Comparison of ENCODE assay signal across 19 cellular contexts in genomic region chr9:118962426-118962825, GRCh38.
DNase-seq lines count a peak whose midpoint lies in the region; ATAC-seq and TF ChIP-seq lines count a peak whose summit lies in the region.
"Had no signal": no experiment of that assay in that cellular context is flagged by ENCODE, and none has a peak within 500 bp of the region (broad histone marks: within the 10 kb centered on the region; RNA-seq: fewer than 3 reads in every experiment).

No MANE protein-coding gene starts in this region.

- TF ChIP-seq EP300 in SK-N-SH (IDR thresholded peaks at IDR 0.05; ENCODE audit: borderline replicate concordance in 1 of 2, low read depth in 1 of 2, low read length in 1 of 2): no peak

- DNase-seq in ACHN: peak; percentile 90
- DNase-seq in HK-2 (ENCODE audit: unreplicated experiment): peak; percentile 46
- peak; percentile 10 for DNase-seq in cerebellum (ENCODE audit: low spot score)
- DNase-seq in middle frontal gyrus (ENCODE audit: extremely low spot score, low spot score): peak; percentile 4
- DNase-seq in SK-N-SH: no peak
- DNase-seq in lower lobe of right lung: no peak
- DNase-seq: activated CD4-positive, alpha-beta T cell treated with anti-CD3 and anti-CD28 coated beads for 1 hour; CD4-positive, alpha-beta memory T cell; effector CD4-positive, alpha-beta T cell; hippocampal formation; left colon; NCI-H1436; NCI-H345; stimulated activated naive CD8-positive, alpha-beta T cell treated with anti-CD3 and anti-CD28 coated beads, Interleukin-15, amount 100 ng/mL, for 72 hours had no signal

- no peaks in the 10 kb centered on the region for H3K79me2 ChIP-seq in SK-N-SH (ENCODE audit: insufficient read depth)

- TF ChIP-seq CTCF in SK-N-SH (IDR thresholded peaks at IDR 0.05) (no peak), lower lobe of right lung (IDR thresholded peaks at IDR 0.05) (no peak)

- H3K4me2 ChIP-seq in SK-N-SH: no peak overlapping the region

- no peak overlapping the region for H3K9ac ChIP-seq in SK-N-SH

- H3K9me2 ChIP-seq in SK-N-SH: no peaks in the 10 kb centered on the region

- ATAC-seq in SK-N-SH treated with all-trans-retinoic acid at 6 μM for 48 hours: no peak
- ATAC-seq in HG02938 (IDR thresholded peaks at IDR 0.05; ENCODE audit: unreplicated experiment): no peak
- ATAC-seq in lower lobe of right lung: no peak
- ATAC-seq: left colon; stimulated activated naive CD8-positive, alpha-beta T cell treated with anti-CD3 and anti-CD28 coated beads, Interleukin-15, amount 100 ng/mL, for 72 hours had no signal

- H3K36me3 ChIP-seq in SK-N-SH (replicated peaks in 1 of 2; ENCODE audit: control insufficient read depth in 1 of 2, insufficient read depth in 2 of 2, low read length in 1 of 2) (no peaks in the 10 kb centered on the region), lower lobe of right lung (no peaks in the 10 kb centered on the region)
- H3K36me3 ChIP-seq: brain microvascular endothelial cell, prostate gland had no signal

- intact Hi-C loops in lower lobe of right lung (cut with DNase I): no loop called here

- H3K4me3 ChIP-seq in SK-N-SH (ENCODE audit: low read depth in 2 of 2, low read length in 1 of 2) (no peak overlapping the region), lower lobe of right lung (no peak overlapping the region)
- H3K4me3 ChIP-seq: prostate gland had no signal

- in situ Hi-C loops in ACHN (cut with HindIII; ENCODE audit: low pct_ligation_motif_present, low pct_unique_long_range_greater_than_20kb, low sequenced_read_pairs): no loop called here

- H3K27me3 ChIP-seq in SK-N-SH (ENCODE audit: insufficient read depth) (no peaks in the 10 kb centered on the region), lower lobe of right lung (ENCODE audit: low read depth) (no peaks in the 10 kb centered on the region)
- H3K27me3 ChIP-seq: brain microvascular endothelial cell had no signal

- WGBS in SK-N-SH (ENCODE audit: low lambda C conversion rate): 32% methylated on average over 3 of the region's 3 CpGs

- H3K4me1 ChIP-seq in SK-N-SH (ENCODE audit: control insufficient read depth in 1 of 2, insufficient read depth in 2 of 2, low read depth in 1 of 2, low read length in 1 of 2): no peaks in the 10 kb centered on the region
- H3K4me1 ChIP-seq in lower lobe of right lung: no peaks in the 10 kb centered on the region
- H3K4me1 ChIP-seq: prostate gland had no signal

- H3K27ac ChIP-seq in SK-N-SH (ENCODE audit: low read depth in 2 of 2, low read length in 1 of 2) (no peak overlapping the region), lower lobe of right lung (no peak overlapping the region)
- H3K27ac ChIP-seq: brain microvascular endothelial cell, HL-60, prostate gland had no signal

- CTCF ChIA-PET in SK-N-SH (lab: Yijun Ruan, JAX): no interaction called here

- POLR2A ChIA-PET in SK-N-SH (lab: Yijun Ruan, JAX): no interaction called here

- H4K20me1 ChIP-seq in SK-N-SH (ENCODE audit: insufficient read depth): no peaks in the 10 kb centered on the region

- H3F3A ChIP-seq in SK-N-SH (replicated peaks; ENCODE audit: insufficient read depth): no peaks in the 10 kb centered on the region

- H3K9me3 ChIP-seq in SK-N-SH: no peaks in the 10 kb centered on the region
- H3K9me3 ChIP-seq in lower lobe of right lung: no peaks in the 10 kb centered on the region
- H3K9me3 ChIP-seq: prostate gland had no signal

- H2AFZ ChIP-seq in SK-N-SH (ENCODE audit: low read depth): no peak overlapping the region

- TF ChIP-seq RAD21 in SK-N-SH (IDR thresholded peaks at IDR 0.05; ENCODE audit: low read length): no peak

TF ChIP-seq in SK-N-SH treated with all-trans-retinoic acid at 6 μM for 48 hours, 23 proteins besides CTCF, POLR2A, EP300 and RAD21 (continues in another document):
- TF ChIP-seq ZNF70 (CRISPR knock-in tag; IDR thresholded peaks at IDR 0.05): no peak
- no peak for TF ChIP-seq POU6F1 (CRISPR knock-in tag; IDR thresholded peaks at IDR 0.05; ENCODE audit: borderline replicate concordance, low read depth)
- TF ChIP-seq ESRRG (CRISPR knock-in tag; IDR thresholded peaks at IDR 0.05): no peak
- TF ChIP-seq ISL1 (CRISPR knock-in tag; IDR thresholded peaks at IDR 0.05): no peak
- no peak for TF ChIP-seq PPARA (CRISPR knock-in tag; IDR thresholded peaks at IDR 0.05; ENCODE audit: borderline replicate concordance)
- TF ChIP-seq CSRNP3 (CRISPR knock-in tag; IDR thresholded peaks at IDR 0.05): no peak

TF ChIP-seq in SK-N-SH, 30 proteins besides CTCF, POLR2A, EP300 and RAD21:
- no peak for TF ChIP-seq RCOR1 (IDR thresholded peaks at IDR 0.05; ENCODE audit: low read length)
- TF ChIP-seq CHD2 (IDR thresholded peaks at IDR 0.05; ENCODE audit: low read length, partially characterized antibody): no peak
- TF ChIP-seq RXRA (IDR thresholded peaks at IDR 0.05; ENCODE audit: borderline replicate concordance, low read depth): no peak
- TF ChIP-seq IRF3 (IDR thresholded peaks at IDR 0.05; ENCODE audit: low read depth, low read length): no peak
- no peak for TF ChIP-seq ELF1 (IDR thresholded peaks at IDR 0.05)

Comparison
In these comparisons a context has a peak if more than half of its experiments do, and no peak if none do; other contexts are left out.
1. DNase-seq: peak in ACHN (single experiment), HK-2 (single experiment), cerebellum (single experiment) and middle frontal gyrus (single experiment); none in SK-N-SH (single experiment) and lower lobe of right lung (single experiment).